Comparison of ENCODE assay signal across 1 cellular context in genomic region chr5:143435207-143435657, GRCh38.
A peak's percentile ranks its signal among the peaks of the same experiment; 100 is the strongest.
TF ChIP-seq lines count a peak whose summit lies in the region.

No MANE protein-coding gene starts in this region.

TF ChIP-seq in GM12878, 131 proteins besides CTCF, POLR2A, EP300 and RAD21 (continued from another document and continues in another):
- TF ChIP-seq, protein P1, sequence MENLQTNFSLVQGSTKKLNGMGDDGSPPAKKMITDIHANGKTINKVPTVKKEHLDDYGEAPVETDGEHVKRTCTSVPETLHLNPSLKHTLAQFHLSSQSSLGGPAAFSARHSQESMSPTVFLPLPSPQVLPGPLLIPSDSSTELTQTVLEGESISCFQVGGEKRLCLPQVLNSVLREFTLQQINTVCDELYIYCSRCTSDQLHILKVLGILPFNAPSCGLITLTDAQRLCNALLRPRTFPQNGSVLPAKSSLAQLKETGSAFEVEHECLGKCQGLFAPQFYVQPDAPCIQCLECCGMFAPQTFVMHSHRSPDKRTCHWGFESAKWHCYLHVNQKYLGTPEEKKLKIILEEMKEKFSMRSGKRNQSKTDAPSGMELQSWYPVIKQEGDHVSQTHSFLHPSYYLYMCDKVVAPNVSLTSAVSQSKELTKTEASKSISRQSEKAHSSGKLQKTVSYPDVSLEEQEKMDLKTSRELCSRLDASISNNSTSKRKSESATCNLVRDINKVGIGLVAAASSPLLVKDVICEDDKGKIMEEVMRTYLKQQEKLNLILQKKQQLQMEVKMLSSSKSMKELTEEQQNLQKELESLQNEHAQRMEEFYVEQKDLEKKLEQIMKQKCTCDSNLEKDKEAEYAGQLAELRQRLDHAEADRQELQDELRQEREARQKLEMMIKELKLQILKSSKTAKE (IDR thresholded peaks at IDR 0.05; ENCODE audit: low read depth, poor library complexity, severe bottlenecking): peak; percentile 93
- TF ChIP-seq TARDBP (IDR thresholded peaks at IDR 0.05; ENCODE audit: borderline replicate concordance) (no peak), ESRRA (IDR thresholded peaks at IDR 0.05; ENCODE audit: low read length) (no peak), KAT2A (conservative IDR thresholded peaks at IDR 0.05; ENCODE audit: control insufficient read depth, low read depth, low read length) (no peak), RUNX3 (IDR thresholded peaks at IDR 0.05; ENCODE audit: low read length) (peak; percentile 98), IRF4 (IDR thresholded peaks at IDR 0.05; ENCODE audit: low read depth, low read length) (peak; percentile 84), BACH1 (IDR thresholded peaks at IDR 0.05; ENCODE audit: borderline replicate concordance) (no peak; the same call in 1 of the 2 replicates), ZNF217 (IDR thresholded peaks at IDR 0.05) (peak; percentile 46; the same call in 1 of the 2 replicates), ZZZ3 (IDR thresholded peaks at IDR 0.05; ENCODE audit: control insufficient read depth, insufficient read length, low read depth) (no peak), NR2C2 (IDR thresholded peaks at IDR 0.05; ENCODE audit: borderline replicate concordance, control insufficient read depth, insufficient read length, low read depth) (no peak), CBFB (IDR thresholded peaks at IDR 0.05; ENCODE audit: low read depth) (peak; percentile 89), PAX8 (IDR thresholded peaks at IDR 0.05) (no peak), CEBPB (IDR thresholded peaks at IDR 0.05; ENCODE audit: borderline replicate concordance in 1 of 2, low read depth in 2 of 2, low read length in 2 of 2) (peak; percentile 77 to 87; a peak in 3 of 4 replicates), BRCA1 (IDR thresholded peaks at IDR 0.05; ENCODE audit: low read depth, low read length) (no peak), NR2C1 (IDR thresholded peaks at IDR 0.05) (no peak), IRF5 (IDR thresholded peaks at IDR 0.05; ENCODE audit: borderline replicate concordance) (no peak), MEF2B (IDR thresholded peaks at IDR 0.05; ENCODE audit: partially characterized antibody, poor library complexity, severe bottlenecking) (peak; percentile 48), NFIC (IDR thresholded peaks at IDR 0.05; ENCODE audit: low read depth, low read length) (peak; percentile 97), MYB (IDR thresholded peaks at IDR 0.05; ENCODE audit: borderline replicate concordance, low read depth, low read length) (no peak), RB1 (IDR thresholded peaks at IDR 0.05; ENCODE audit: borderline replicate concordance) (no peak), SMC3 (IDR thresholded peaks at IDR 0.05; ENCODE audit: borderline replicate concordance, low read length) (no peak), CREB1 (IDR thresholded peaks at IDR 0.05; ENCODE audit: low read depth) (peak; percentile 78), RAD51 (IDR thresholded peaks at IDR 0.05) (0 out of 2 replicates have a peak, but pooled peaks have one; percentile 21), BCL11A (IDR thresholded peaks at IDR 0.05; ENCODE audit: low read depth, low read length) (peak; percentile 88), PML (IDR thresholded peaks at IDR 0.05; ENCODE audit: low read length) (peak; percentile 80; the same call in 1 of the 2 replicates), BCLAF1 (IDR thresholded peaks at IDR 0.05) (no peak), STAT1 (conservative IDR thresholded peaks at IDR 0.05) (no peak), E4F1 (IDR thresholded peaks at IDR 0.05; ENCODE audit: borderline replicate concordance, partially characterized antibody) (no peak)
- TF ChIP-seq, protein P2, sequence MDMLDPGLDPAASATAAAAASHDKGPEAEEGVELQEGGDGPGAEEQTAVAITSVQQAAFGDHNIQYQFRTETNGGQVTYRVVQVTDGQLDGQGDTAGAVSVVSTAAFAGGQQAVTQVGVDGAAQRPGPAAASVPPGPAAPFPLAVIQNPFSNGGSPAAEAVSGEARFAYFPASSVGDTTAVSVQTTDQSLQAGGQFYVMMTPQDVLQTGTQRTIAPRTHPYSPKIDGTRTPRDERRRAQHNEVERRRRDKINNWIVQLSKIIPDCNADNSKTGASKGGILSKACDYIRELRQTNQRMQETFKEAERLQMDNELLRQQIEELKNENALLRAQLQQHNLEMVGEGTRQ (IDR thresholded peaks at IDR 0.05; ENCODE audit: borderline replicate concordance, low read depth, low read length): no peak
- TF ChIP-seq, protein P3, sequence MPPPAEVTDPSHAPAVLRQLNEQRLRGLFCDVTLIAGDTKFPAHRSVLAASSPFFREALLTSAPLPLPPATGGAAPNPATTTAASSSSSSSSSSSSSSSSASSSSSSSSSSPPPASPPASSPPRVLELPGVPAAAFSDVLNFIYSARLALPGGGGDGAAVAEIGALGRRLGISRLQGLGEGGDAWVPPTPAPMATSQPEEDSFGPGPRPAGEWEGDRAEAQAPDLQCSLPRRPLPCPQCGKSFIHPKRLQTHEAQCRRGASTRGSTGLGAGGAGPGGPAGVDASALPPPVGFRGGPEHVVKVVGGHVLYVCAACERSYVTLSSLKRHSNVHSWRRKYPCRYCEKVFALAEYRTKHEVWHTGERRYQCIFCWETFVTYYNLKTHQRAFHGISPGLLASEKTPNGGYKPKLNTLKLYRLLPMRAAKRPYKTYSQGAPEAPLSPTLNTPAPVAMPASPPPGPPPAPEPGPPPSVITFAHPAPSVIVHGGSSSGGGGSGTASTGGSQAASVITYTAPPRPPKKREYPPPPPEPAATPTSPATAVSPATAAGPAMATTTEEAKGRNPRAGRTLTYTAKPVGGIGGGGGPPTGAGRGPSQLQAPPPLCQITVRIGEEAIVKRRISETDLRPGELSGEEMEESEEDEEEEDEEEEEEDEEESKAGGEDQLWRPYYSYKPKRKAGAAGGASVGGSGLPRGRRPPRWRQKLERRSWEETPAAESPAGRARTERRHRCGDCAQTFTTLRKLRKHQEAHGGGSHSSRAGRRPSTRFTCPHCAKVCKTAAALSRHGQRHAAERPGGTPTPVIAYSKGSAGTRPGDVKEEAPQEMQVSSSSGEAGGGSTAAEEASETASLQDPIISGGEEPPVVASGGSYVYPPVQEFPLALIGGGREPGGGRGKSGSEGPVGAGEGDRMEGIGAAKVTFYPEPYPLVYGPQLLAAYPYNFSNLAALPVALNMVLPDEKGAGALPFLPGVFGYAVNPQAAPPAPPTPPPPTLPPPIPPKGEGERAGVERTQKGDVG (CRISPR knock-in tag; IDR thresholded peaks at IDR 0.05): no peak
- TF ChIP-seq, protein P4, sequence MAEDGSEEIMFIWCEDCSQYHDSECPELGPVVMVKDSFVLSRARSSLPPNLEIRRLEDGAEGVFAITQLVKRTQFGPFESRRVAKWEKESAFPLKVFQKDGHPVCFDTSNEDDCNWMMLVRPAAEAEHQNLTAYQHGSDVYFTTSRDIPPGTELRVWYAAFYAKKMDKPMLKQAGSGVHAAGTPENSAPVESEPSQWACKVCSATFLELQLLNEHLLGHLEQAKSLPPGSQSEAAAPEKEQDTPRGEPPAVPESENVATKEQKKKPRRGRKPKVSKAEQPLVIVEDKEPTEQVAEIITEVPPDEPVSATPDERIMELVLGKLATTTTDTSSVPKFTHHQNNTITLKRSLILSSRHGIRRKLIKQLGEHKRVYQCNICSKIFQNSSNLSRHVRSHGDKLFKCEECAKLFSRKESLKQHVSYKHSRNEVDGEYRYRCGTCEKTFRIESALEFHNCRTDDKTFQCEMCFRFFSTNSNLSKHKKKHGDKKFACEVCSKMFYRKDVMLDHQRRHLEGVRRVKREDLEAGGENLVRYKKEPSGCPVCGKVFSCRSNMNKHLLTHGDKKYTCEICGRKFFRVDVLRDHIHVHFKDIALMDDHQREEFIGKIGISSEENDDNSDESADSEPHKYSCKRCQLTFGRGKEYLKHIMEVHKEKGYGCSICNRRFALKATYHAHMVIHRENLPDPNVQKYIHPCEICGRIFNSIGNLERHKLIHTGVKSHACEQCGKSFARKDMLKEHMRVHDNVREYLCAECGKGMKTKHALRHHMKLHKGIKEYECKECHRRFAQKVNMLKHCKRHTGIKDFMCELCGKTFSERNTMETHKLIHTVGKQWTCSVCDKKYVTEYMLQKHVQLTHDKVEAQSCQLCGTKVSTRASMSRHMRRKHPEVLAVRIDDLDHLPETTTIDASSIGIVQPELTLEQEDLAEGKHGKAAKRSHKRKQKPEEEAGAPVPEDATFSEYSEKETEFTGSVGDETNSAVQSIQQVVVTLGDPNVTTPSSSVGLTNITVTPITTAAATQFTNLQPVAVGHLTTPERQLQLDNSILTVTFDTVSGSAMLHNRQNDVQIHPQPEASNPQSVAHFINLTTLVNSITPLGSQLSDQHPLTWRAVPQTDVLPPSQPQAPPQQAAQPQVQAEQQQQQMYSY (CRISPR knock-in tag; IDR thresholded peaks at IDR 0.05): no peak
- TF ChIP-seq, protein P5, sequence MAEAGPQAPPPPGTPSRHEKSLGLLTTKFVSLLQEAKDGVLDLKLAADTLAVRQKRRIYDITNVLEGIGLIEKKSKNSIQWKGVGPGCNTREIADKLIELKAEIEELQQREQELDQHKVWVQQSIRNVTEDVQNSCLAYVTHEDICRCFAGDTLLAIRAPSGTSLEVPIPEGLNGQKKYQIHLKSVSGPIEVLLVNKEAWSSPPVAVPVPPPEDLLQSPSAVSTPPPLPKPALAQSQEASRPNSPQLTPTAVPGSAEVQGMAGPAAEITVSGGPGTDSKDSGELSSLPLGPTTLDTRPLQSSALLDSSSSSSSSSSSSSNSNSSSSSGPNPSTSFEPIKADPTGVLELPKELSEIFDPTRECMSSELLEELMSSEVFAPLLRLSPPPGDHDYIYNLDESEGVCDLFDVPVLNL (IDR thresholded peaks at IDR 0.05; ENCODE audit: low read depth, low read length): no peak
- TF ChIP-seq, protein P6, sequence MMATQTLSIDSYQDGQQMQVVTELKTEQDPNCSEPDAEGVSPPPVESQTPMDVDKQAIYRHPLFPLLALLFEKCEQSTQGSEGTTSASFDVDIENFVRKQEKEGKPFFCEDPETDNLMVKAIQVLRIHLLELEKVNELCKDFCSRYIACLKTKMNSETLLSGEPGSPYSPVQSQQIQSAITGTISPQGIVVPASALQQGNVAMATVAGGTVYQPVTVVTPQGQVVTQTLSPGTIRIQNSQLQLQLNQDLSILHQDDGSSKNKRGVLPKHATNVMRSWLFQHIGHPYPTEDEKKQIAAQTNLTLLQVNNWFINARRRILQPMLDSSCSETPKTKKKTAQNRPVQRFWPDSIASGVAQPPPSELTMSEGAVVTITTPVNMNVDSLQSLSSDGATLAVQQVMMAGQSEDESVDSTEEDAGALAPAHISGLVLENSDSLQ (IDR thresholded peaks at IDR 0.05): peak; percentile 59
